Comparison of ENCODE assay signal across 1 cellular context in genomic region chr21:15559612-15560011, GRCh38.
TF ChIP-seq lines count a peak whose summit lies in the region.

No MANE protein-coding gene starts in this region.

TF ChIP-seq in HepG2, 621 proteins besides CTCF, POLR2A, EP300 and RAD21 (continued from another document):
- no peak for TF ChIP-seq ZNF891 (CRISPR knock-in tag; IDR thresholded peaks at IDR 0.05)
- no peak for TF ChIP-seq ZNF333 (CRISPR knock-in tag; IDR thresholded peaks at IDR 0.05; ENCODE audit: borderline replicate concordance)
- TF ChIP-seq TFE3 (CRISPR knock-in tag; IDR thresholded peaks at IDR 0.05), result no peak
- no peak for TF ChIP-seq NAIF1 (CRISPR knock-in tag; IDR thresholded peaks at IDR 0.05; ENCODE audit: borderline replicate concordance)
- TF ChIP-seq MBNL3 (CRISPR knock-in tag; conservative IDR thresholded peaks at IDR 0.05), result no peak
- no peak for TF ChIP-seq HOXD1 (CRISPR knock-in tag; IDR thresholded peaks at IDR 0.05)
- TF ChIP-seq ZBTB39 (CRISPR knock-in tag; IDR thresholded peaks at IDR 0.05), result no peak
- TF ChIP-seq TIGD3 (CRISPR knock-in tag; IDR thresholded peaks at IDR 0.05; ENCODE audit: borderline replicate concordance), result no peak
- TF ChIP-seq ZFYVE20 (CRISPR knock-in tag; IDR thresholded peaks at IDR 0.05; ENCODE audit: borderline replicate concordance, low read depth), result no peak
